ENCODE assay signal across 28 cellular contexts in the genomic region with DNA sequence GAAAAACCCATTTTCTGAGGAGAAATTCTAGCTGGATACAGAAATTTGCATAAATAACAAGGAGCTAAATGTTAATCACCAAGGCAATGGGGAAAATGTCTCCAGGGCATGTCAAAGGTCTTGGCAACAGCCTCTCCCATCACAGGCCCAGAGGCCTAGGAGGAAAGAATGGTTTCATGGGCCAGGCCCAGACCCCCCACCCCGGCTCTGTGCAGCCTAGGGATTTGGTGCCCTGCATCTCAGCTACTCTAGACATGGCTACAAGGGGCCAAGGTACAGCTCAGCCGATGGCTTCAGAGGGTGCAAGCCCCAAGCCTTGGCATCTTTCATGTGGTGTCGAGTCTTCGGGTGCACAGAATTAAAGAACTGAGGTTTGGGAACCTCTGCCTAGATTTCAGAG.
"Had no signal": no experiment of that assay in that cellular context is flagged by ENCODE, and none has a peak within 500 bp of the region (broad histone marks: within the 10 kb centered on the region; RNA-seq: fewer than 3 reads in every experiment).

No MANE protein-coding gene starts in this region.

- H3K4me1 ChIP-seq: colonic mucosa, esophagus muscularis mucosa, foreskin keratinocyte, gastrocnemius medialis, gastroesophageal sphincter, heart left ventricle, heart right ventricle had no signal

- H3K27me3 ChIP-seq: colonic mucosa, esophagus muscularis mucosa, esophagus squamous epithelium, foreskin keratinocyte, gastrocnemius medialis, gastroesophageal sphincter, heart left ventricle, heart right ventricle had no signal

- H3K4me3 ChIP-seq: colonic mucosa, coronary artery, dorsolateral prefrontal cortex, esophagus muscularis mucosa, esophagus squamous epithelium, gastrocnemius medialis, gastroesophageal sphincter, heart left ventricle, heart right ventricle had no signal

- H3K36me3 ChIP-seq: colonic mucosa, esophagus muscularis mucosa, esophagus squamous epithelium, gastrocnemius medialis, gastroesophageal sphincter, heart left ventricle, heart right ventricle had no signal

- H3K27ac ChIP-seq: colonic mucosa, coronary artery, dorsolateral prefrontal cortex, epithelial cell of prostate, esophagus muscularis mucosa, esophagus squamous epithelium, foreskin keratinocyte, gastrocnemius medialis, gastroesophageal sphincter, heart left ventricle, heart right ventricle had no signal

- H3K9me3 ChIP-seq: colonic mucosa had no signal

- ATAC-seq: effector memory CD8-positive, alpha-beta T cell; esophagus mucosa; foreskin keratinocyte; gastrocnemius medialis; gastroesophageal sphincter; heart left ventricle; heart right ventricle had no signal

- DNase-seq: colonic mucosa; cortex of kidney; dermis blood vessel endothelial cell; dorsolateral prefrontal cortex; effector CD4-positive, alpha-beta T cell; effector CD8-positive, alpha-beta T cell; effector memory CD4-positive, alpha-beta T cell; effector memory CD8-positive, alpha-beta T cell; endodermal cell; erythroblast; esophagus squamous epithelium; foreskin fibroblast; foreskin keratinocyte; foreskin melanocyte; gastrocnemius medialis; glutamatergic neuron; head of caudate nucleus; heart left ventricle; heart right ventricle had no signal

- FAIRE-seq: colon, endometrium, endothelial cell of umbilical vein, frontal cortex had no signal
